8 cellular contexts compared by ENCODE assay signal in the genomic region with DNA sequence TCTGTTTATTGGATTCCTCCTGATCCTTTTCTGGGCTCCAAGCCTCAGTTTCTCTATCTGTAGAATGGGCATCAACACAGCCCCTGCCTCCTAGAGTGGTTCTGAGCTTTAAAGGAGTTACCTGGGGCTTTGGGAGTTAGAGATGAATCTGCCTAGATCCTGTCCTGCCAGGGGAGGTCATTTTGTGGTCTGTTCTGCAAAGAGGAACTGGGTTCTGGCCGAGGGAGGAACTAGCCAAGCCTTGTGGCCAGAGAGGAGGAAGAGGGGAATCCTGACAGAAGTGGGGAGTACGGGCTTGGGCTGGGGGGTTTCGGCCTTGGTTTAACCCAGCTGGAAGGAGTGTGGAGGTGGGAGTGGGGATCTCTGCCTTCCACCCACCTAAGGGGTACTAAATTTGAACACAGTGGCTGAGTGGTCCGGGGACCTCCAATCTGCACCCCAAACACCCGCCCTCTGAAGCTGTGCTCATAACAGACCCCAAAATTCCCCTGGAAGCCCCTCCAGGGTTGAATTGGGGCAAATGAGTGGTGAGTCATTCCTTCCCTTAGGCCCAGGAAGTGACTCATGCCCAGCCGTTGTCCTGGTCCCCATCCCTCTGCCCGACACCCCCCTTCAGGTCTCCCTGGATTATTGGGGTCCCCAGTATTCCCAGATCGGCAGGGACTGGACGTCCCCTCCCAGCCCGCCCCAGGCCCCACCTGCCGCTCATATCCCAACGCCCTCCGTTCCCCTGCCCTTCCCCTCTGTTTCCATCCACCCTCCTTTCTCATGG. TPM values are rescaled to one million over a fixed set of nuclear protein-coding genes. Genes with fewer than 3 reads are reported as not detected.
DNase-seq lines count a peak whose midpoint lies in the region; ATAC-seq and TF ChIP-seq lines count a peak whose summit lies in the region.

No MANE protein-coding gene starts in this region.

- DNase-seq in Kasumi-1 (lab: John Stamatoyannopoulos, UW) (peak; percentile 42 to 43), fibroblast of pulmonary artery (ENCODE audit: low read depth) (peak; percentile 45), gastrocnemius medialis (peak; percentile 27 to 47), NCI-H345 (lab: John Stamatoyannopoulos, UW) (no peak)
- DNase-seq in activated CD8-positive, alpha-beta memory T cell treated with anti-CD3 and anti-CD28 coated beads for 4 hours (ENCODE audit: low read depth in 2 of 2) = peak; percentile 52 to 63

- no peak for ATAC-seq in gastrocnemius medialis
- ATAC-seq in GM19397 (IDR thresholded peaks at IDR 0.05; ENCODE audit: unreplicated experiment) = no peak
- no peak for ATAC-seq in GM21390 (IDR thresholded peaks at IDR 0.05; ENCODE audit: unreplicated experiment)

- H3K9me3 ChIP-seq in gastrocnemius medialis = no peaks in the 10 kb centered on the region

- H3K4me3 ChIP-seq in GM08714 (ENCODE audit: low read length) (peak overlapping the region; percentile 83; the same call in 1 of the 2 replicates), fibroblast of pulmonary artery (replicated peaks; ENCODE audit: low read depth, low read length) (peak overlapping the region; percentile 44), gastrocnemius medialis (peak overlapping the region; percentile 33 to 74 (median 38))

- H3K36me3 ChIP-seq in gastrocnemius medialis = no peaks in the 10 kb centered on the region

- no peak for TF ChIP-seq POLR2A in gastrocnemius medialis (IDR thresholded peaks at IDR 0.05)

- TF ChIP-seq CTCF in fibroblast of pulmonary artery (IDR thresholded peaks at IDR 0.05; ENCODE audit: low read length, missing control alignments) (no peak), gastrocnemius medialis (IDR thresholded peaks at IDR 0.05 in 4 of 5, conservative IDR thresholded peaks at IDR 0.05 in 1 of 5) (no peak)

- H3K27me3 ChIP-seq in gastrocnemius medialis = no peaks in the 10 kb centered on the region

- in situ Hi-C loops in gastrocnemius medialis (cut with MboI; ENCODE audit: low sequenced_read_pairs in 4 of 4) = no loop called here

- peaks cover 29% of the 10 kb centered on the region in 2 donors for H3K4me1 ChIP-seq in gastrocnemius medialis

- intact Hi-C loops in gastrocnemius medialis (cut with DNase I; ENCODE audit: low total_unique reads) = loop anchor here (5.0 kb wide), 1 partner anchor 133 kb away; the partner anchor contains the start of gene DNAJB1

- H3K27ac ChIP-seq in gastrocnemius medialis = peak overlapping the region; percentile 64 to 97 (median 86)

RNA-seq across cellular contexts. Expression of gene ADGRE5, which starts 2.8 kb away (rescaled TPM):
- 10 to 100 TPM; 22.4 to 49.5 (median 32.6) TPM for total RNA-seq in gastrocnemius medialis

RNA-seq across cellular contexts. Expression of gene DDX39A, which starts 35.1 kb away (rescaled TPM):
- total RNA-seq in gastrocnemius medialis = 10 to 100 TPM; 23.9 to 59.2 (median 41.3) TPM

RNA-seq across cellular contexts. Expression of gene PKN1, which starts 49.0 kb away (rescaled TPM):
- total RNA-seq in gastrocnemius medialis = 100 to 1,000 TPM in 1 of 4 donors, 10 to 100 TPM in 3; 52.1 to 130 (median 81.3) TPM
